In the genomic region with DNA sequence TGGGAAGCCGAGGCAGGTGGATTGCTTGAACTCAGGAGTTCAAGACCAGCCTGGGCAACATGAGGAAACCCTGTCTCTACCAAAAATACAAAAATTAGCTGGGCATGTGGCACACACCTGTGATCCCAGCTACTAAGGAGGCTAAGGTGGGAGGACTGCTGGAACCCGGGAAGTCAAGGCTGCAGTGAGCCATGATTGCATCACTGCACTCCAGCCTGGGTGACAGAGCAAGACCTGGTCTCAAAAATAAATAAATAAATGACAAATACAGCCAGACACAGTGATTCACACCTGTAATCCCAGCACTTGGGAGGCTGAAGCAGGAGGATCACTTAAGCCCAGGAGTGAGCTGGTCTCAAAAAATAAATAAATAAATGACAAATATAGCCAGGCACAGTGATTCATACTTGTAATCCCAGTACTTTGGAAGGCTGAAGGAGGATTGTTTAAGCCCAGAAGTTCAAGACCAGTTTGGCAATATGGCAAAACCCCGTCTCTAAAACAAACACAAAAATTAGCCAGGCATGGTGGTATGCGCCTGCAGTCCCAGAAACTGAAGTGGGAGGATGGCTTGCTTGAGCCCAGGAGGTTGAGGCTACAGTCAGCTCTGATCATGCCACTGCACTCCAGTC, we compare ENCODE assay signal across 14 cellular contexts. TPM values are rescaled to one million over a fixed set of nuclear protein-coding genes. Genes with fewer than 3 reads are reported as not detected.
A peak's percentile ranks its signal among the peaks of the same experiment; 100 is the strongest.
DNase-seq lines count a peak whose midpoint lies in the region; ATAC-seq and TF ChIP-seq lines count a peak whose summit lies in the region.
"Had no signal": no experiment of that assay in that cellular context is flagged by ENCODE, and none has a peak within 500 bp of the region (broad histone marks: within the 10 kb centered on the region; RNA-seq: fewer than 3 reads in every experiment).

No MANE protein-coding gene starts in this region.

- intact Hi-C loops in Panc1 (cut with micrococcal nuclease; ENCODE audit: unreplicated experiment) = no loop called here

- peaks cover 10% of the 10 kb centered on the region for H3K4me1 ChIP-seq in Panc1 (ENCODE audit: control insufficient read depth, insufficient read depth, low read length)

- in situ Hi-C loops in Panc1 (cut with HindIII; ENCODE audit: low pct_unique_long_range_greater_than_20kb, low sequenced_read_pairs) = no loop called here

- peak; percentile 49 for DNase-seq in Daoy (ENCODE audit: low read depth)
- no peak for DNase-seq in Panc1 (ENCODE audit: low read depth, low spot score)
- DNase-seq in fibroblast of gingiva (ENCODE audit: low read depth) = peak; percentile 81
- DNase-seq in renal cortical epithelial cell (ENCODE audit: low read depth) = peak; percentile 22
- DNase-seq in NCI-H510A treated with DMSO at 0.1 percent for 48 hours (lab: John Stamatoyannopoulos, UW) = no peak
- DNase-seq: DND-41, endodermal cell, naive B cell, NCI-H2171 had no signal

- no peak for TF ChIP-seq CTCF in Panc1 (IDR thresholded peaks at IDR 0.05)

- POLR2A ChIA-PET in Panc1 (lab: Charles Lee) = interaction anchor here (0.6 to 0.7 kb wide), 2 partner anchors 27 to 239 kb away, joined by 3 read pairs; no protein-coding TSS in a partner anchor

- H3K4me3 ChIP-seq in Panc1 (ENCODE audit: low read depth in 2 of 2, low read length in 2 of 2) = no peak overlapping the region
- H3K4me3 ChIP-seq: BLaER1 had no signal

- CTCF ChIA-PET in Panc1 (lab: Charles Lee) = interaction anchor here (0.6 kb wide), 1 partner anchor 103 kb away, joined by 4 read pairs; no protein-coding TSS in a partner anchor

- H3K36me3 ChIP-seq in Panc1 (ENCODE audit: control insufficient read depth, insufficient read depth, low read length) = peaks cover 18% of the 10 kb centered on the region

- ATAC-seq in Panc1 = peak; percentile 87
- ATAC-seq in GM19351 (IDR thresholded peaks at IDR 0.05; ENCODE audit: unreplicated experiment) = no peak
- ATAC-seq in HG03571 (IDR thresholded peaks at IDR 0.05; ENCODE audit: unreplicated experiment) = no peak
- ATAC-seq in HG03439 (IDR thresholded peaks at IDR 0.05; ENCODE audit: unreplicated experiment) = no peak

- BruUV-seq in Panc1 (replicated peaks; lab: Mats Ljungman, UMichigan) = no TSS peak

- H3K9me3 ChIP-seq in Panc1 (ENCODE audit: control insufficient read depth, insufficient read depth, low read depth, low read length) = no peaks in the 10 kb centered on the region
- H3K9me3 ChIP-seq: BLaER1 had no signal

- no peaks in the 10 kb centered on the region for H3K27me3 ChIP-seq in Panc1 (ENCODE audit: control insufficient read depth, insufficient read depth, low read length)
- H3K27me3 ChIP-seq: BLaER1 had no signal

- H3K27ac ChIP-seq in Panc1 (ENCODE audit: low read length) = no peak overlapping the region
- H3K27ac ChIP-seq: BLaER1 had no signal

RNA-seq across cellular contexts. Expression of gene KANSL3, which starts 6.2 kb away (rescaled TPM):
- 22.1 and 26.6 TPM in 2 replicates for total RNA-seq in Daoy (2014; rRNA removed; shearing (Covaris generic))
- 50.3 TPM for total RNA-seq in Panc1 (2021; ENCODE audit: unreplicated experiment)
- polyA plus RNA-seq in Panc1 (2012; ENCODE audit: insufficient read length) = 30.6 TPM
- 21.4 and 55.2 TPM in 2 replicates for total RNA-seq in renal cortical epithelial cell

RNA-seq across cellular contexts. Expression of gene FER1L5, which starts 10.6 kb away (rescaled TPM):
- total RNA-seq in Daoy (2014; rRNA removed; shearing (Covaris generic)) = 0.06 TPM in 1 of 2 replicates, not detected in the other
- total RNA-seq in Panc1 (2021; ENCODE audit: unreplicated experiment) (not detected), renal cortical epithelial cell (under 0.01 and 1.5 TPM in 2 replicates)
- polyA plus RNA-seq in Panc1 (2012; ENCODE audit: insufficient read length) = 0.06 TPM
- total RNA-seq: activated CD8-positive, alpha-beta memory T cell treated with anti-CD3 and anti-CD28 coated beads for 36 hours had no signal

Comparison
In these comparisons a context has a peak if more than half of its experiments do, and no peak if none do; other contexts are left out.
1. DNase-seq: peak in Daoy (single experiment), fibroblast of gingiva (single experiment) and renal cortical epithelial cell (single experiment); none in Panc1 (single experiment) and NCI-H510A treated with DMSO at 0.1 percent for 48 hours (single experiment).